ENCODE assay signal across 1 cellular context in the genomic region with DNA sequence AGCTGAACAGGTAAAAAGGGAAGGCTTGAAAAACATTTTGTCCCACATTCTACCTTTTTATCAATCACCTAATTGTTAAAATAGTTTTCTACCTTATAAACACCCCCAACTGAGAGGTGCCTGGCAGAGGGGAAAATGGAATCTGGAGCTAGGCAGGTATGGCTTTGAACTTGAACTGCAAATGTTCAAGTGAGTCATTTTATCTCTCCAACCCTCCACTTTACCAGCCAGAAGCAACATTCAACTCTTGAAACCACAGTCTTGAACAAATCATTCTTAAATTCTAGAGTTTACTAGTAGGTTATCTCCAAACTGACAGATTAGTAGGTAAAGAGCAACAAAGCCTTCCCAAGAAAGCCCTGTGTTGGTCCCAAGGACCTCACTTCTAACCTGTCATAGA.
TF ChIP-seq lines count a peak whose summit lies in the region.

No MANE protein-coding gene starts in this region.

TF ChIP-seq in GM12878, 131 proteins besides CTCF, POLR2A, EP300 and RAD21:
- TF ChIP-seq NFIC (IDR thresholded peaks at IDR 0.05; ENCODE audit: low read depth, low read length) (no peak), TCF12 (IDR thresholded peaks at IDR 0.05; ENCODE audit: low read depth, low read length) (no peak), STAT3 (IDR thresholded peaks at IDR 0.05; ENCODE audit: low read depth, low read length) (no peak), BACH1 (IDR thresholded peaks at IDR 0.05; ENCODE audit: borderline replicate concordance) (no peak), DPF2 (IDR thresholded peaks at IDR 0.05) (no peak), RUNX3 (IDR thresholded peaks at IDR 0.05; ENCODE audit: low read length) (peak; percentile 40; the same call in 1 of the 2 replicates), JUNB (IDR thresholded peaks at IDR 0.05) (peak; percentile 36; the same call in 1 of the 2 replicates), SREBF1 (IDR thresholded peaks at IDR 0.05; ENCODE audit: low read length) (no peak), BHLHE40 (IDR thresholded peaks at IDR 0.05; ENCODE audit: borderline replicate concordance in 1 of 2, low read depth in 2 of 2, low read length in 1 of 2) (no peak), PAX5 (IDR thresholded peaks at IDR 0.05; ENCODE audit: borderline replicate concordance, low read depth, low read length) (no peak), SUZ12 (IDR thresholded peaks at IDR 0.05; ENCODE audit: unreplicated experiment) (no peak), TARDBP (IDR thresholded peaks at IDR 0.05; ENCODE audit: borderline replicate concordance) (no peak)
- TF ChIP-seq, protein P1, sequence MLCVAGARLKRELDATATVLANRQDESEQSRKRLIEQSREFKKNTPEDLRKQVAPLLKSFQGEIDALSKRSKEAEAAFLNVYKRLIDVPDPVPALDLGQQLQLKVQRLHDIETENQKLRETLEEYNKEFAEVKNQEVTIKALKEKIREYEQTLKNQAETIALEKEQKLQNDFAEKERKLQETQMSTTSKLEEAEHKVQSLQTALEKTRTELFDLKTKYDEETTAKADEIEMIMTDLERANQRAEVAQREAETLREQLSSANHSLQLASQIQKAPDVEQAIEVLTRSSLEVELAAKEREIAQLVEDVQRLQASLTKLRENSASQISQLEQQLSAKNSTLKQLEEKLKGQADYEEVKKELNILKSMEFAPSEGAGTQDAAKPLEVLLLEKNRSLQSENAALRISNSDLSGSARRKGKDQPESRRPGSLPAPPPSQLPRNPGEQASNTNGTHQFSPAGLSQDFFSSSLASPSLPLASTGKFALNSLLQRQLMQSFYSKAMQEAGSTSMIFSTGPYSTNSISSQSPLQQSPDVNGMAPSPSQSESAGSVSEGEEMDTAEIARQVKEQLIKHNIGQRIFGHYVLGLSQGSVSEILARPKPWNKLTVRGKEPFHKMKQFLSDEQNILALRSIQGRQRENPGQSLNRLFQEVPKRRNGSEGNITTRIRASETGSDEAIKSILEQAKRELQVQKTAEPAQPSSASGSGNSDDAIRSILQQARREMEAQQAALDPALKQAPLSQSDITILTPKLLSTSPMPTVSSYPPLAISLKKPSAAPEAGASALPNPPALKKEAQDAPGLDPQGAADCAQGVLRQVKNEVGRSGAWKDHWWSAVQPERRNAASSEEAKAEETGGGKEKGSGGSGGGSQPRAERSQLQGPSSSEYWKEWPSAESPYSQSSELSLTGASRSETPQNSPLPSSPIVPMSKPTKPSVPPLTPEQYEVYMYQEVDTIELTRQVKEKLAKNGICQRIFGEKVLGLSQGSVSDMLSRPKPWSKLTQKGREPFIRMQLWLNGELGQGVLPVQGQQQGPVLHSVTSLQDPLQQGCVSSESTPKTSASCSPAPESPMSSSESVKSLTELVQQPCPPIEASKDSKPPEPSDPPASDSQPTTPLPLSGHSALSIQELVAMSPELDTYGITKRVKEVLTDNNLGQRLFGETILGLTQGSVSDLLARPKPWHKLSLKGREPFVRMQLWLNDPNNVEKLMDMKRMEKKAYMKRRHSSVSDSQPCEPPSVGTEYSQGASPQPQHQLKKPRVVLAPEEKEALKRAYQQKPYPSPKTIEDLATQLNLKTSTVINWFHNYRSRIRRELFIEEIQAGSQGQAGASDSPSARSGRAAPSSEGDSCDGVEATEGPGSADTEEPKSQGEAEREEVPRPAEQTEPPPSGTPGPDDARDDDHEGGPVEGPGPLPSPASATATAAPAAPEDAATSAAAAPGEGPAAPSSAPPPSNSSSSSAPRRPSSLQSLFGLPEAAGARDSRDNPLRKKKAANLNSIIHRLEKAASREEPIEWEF (IDR thresholded peaks at IDR 0.05; ENCODE audit: insufficient replicate concordance, low read depth, low read length): no peak
- TF ChIP-seq, protein P2, sequence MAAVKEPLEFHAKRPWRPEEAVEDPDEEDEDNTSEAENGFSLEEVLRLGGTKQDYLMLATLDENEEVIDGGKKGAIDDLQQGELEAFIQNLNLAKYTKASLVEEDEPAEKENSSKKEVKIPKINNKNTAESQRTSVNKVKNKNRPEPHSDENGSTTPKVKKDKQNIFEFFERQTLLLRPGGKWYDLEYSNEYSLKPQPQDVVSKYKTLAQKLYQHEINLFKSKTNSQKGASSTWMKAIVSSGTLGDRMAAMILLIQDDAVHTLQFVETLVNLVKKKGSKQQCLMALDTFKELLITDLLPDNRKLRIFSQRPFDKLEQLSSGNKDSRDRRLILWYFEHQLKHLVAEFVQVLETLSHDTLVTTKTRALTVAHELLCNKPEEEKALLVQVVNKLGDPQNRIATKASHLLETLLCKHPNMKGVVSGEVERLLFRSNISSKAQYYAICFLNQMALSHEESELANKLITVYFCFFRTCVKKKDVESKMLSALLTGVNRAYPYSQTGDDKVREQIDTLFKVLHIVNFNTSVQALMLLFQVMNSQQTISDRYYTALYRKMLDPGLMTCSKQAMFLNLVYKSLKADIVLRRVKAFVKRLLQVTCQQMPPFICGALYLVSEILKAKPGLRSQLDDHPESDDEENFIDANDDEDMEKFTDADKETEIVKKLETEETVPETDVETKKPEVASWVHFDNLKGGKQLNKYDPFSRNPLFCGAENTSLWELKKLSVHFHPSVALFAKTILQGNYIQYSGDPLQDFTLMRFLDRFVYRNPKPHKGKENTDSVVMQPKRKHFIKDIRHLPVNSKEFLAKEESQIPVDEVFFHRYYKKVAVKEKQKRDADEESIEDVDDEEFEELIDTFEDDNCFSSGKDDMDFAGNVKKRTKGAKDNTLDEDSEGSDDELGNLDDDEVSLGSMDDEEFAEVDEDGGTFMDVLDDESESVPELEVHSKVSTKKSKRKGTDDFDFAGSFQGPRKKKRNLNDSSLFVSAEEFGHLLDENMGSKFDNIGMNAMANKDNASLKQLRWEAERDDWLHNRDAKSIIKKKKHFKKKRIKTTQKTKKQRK (IDR thresholded peaks at IDR 0.05; ENCODE audit: low read depth, low read length): no peak
- TF ChIP-seq, protein P3, sequence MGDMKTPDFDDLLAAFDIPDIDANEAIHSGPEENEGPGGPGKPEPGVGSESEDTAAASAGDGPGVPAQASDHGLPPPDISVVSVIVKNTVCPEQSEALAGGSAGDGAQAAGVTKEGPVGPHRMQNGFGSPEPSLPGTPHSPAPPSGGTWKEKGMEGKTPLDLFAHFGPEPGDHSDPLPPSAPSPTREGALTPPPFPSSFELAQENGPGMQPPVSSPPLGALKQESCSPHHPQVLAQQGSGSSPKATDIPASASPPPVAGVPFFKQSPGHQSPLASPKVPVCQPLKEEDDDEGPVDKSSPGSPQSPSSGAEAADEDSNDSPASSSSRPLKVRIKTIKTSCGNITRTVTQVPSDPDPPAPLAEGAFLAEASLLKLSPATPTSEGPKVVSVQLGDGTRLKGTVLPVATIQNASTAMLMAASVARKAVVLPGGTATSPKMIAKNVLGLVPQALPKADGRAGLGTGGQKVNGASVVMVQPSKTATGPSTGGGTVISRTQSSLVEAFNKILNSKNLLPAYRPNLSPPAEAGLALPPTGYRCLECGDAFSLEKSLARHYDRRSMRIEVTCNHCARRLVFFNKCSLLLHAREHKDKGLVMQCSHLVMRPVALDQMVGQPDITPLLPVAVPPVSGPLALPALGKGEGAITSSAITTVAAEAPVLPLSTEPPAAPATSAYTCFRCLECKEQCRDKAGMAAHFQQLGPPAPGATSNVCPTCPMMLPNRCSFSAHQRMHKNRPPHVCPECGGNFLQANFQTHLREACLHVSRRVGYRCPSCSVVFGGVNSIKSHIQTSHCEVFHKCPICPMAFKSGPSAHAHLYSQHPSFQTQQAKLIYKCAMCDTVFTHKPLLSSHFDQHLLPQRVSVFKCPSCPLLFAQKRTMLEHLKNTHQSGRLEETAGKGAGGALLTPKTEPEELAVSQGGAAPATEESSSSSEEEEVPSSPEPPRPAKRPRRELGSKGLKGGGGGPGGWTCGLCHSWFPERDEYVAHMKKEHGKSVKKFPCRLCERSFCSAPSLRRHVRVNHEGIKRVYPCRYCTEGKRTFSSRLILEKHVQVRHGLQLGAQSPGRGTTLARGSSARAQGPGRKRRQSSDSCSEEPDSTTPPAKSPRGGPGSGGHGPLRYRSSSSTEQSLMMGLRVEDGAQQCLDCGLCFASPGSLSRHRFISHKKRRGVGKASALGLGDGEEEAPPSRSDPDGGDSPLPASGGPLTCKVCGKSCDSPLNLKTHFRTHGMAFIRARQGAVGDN (IDR thresholded peaks at IDR 0.05): no peak
- TF ChIP-seq, protein P4, sequence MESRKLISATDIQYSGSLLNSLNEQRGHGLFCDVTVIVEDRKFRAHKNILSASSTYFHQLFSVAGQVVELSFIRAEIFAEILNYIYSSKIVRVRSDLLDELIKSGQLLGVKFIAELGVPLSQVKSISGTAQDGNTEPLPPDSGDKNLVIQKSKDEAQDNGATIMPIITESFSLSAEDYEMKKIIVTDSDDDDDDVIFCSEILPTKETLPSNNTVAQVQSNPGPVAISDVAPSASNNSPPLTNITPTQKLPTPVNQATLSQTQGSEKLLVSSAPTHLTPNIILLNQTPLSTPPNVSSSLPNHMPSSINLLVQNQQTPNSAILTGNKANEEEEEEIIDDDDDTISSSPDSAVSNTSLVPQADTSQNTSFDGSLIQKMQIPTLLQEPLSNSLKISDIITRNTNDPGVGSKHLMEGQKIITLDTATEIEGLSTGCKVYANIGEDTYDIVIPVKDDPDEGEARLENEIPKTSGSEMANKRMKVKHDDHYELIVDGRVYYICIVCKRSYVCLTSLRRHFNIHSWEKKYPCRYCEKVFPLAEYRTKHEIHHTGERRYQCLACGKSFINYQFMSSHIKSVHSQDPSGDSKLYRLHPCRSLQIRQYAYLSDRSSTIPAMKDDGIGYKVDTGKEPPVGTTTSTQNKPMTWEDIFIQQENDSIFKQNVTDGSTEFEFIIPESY (IDR thresholded peaks at IDR 0.05): no peak
- TF ChIP-seq, protein P5, sequence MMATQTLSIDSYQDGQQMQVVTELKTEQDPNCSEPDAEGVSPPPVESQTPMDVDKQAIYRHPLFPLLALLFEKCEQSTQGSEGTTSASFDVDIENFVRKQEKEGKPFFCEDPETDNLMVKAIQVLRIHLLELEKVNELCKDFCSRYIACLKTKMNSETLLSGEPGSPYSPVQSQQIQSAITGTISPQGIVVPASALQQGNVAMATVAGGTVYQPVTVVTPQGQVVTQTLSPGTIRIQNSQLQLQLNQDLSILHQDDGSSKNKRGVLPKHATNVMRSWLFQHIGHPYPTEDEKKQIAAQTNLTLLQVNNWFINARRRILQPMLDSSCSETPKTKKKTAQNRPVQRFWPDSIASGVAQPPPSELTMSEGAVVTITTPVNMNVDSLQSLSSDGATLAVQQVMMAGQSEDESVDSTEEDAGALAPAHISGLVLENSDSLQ (IDR thresholded peaks at IDR 0.05): no peak
